In genomic region chr5:163504091-163504931, GRCh38 we compare ENCODE assay signal across 8 cellular contexts. TPM values are rescaled to one million over a fixed set of nuclear protein-coding genes. Genes with fewer than 3 reads are reported as not detected.
A peak's percentile ranks its signal among the peaks of the same experiment; 100 is the strongest.
DNase-seq lines count a peak whose midpoint lies in the region; ATAC-seq, FAIRE-seq and TF ChIP-seq lines count a peak whose summit lies in the region.

No MANE protein-coding gene starts in this region.

- ATAC-seq in T-helper 17 cell (no peak), GM18511 (IDR thresholded peaks at IDR 0.05; ENCODE audit: unreplicated experiment) (no peak), GM18873 (IDR thresholded peaks at IDR 0.05; ENCODE audit: low FRiP score, unreplicated experiment) (no peak)

- peaks cover 26 to 39% (median 36%) of the 10 kb centered on the region in 10 experiments for H3K4me1 ChIP-seq in BLaER1 treated with 17β-estradiol and CSF1 and Interleukin-3, amounts not matched to agents 10 nM and 100 nM
- peaks cover 5 to 15% of the 10 kb centered on the region in 2 donors for H3K4me1 ChIP-seq in kidney (ENCODE audit: control insufficient read depth in 1 of 2, insufficient read depth in 1 of 2, low read depth in 1 of 2, low read length in 2 of 2)

- no peak for FAIRE-seq in kidney (lab: Jason Lieb, UNC)

- no peak for TF ChIP-seq CTCF in cardiac fibroblast (IDR thresholded peaks at IDR 0.05; ENCODE audit: low read depth, low read length)
- TF ChIP-seq CTCF in kidney (IDR thresholded peaks at IDR 0.05; ENCODE audit: borderline replicate concordance, extremely low read depth, insufficient read depth) = no peak

- H3K9me3 ChIP-seq in BLaER1 treated with 17β-estradiol and CSF1 and Interleukin-3, amounts not matched to agents 10 nM and 100 nM (replicated peaks in 1 of 11) = no peaks in the 10 kb centered on the region
- H3K9me3 ChIP-seq in T-helper 17 cell (ENCODE audit: control insufficient read depth, low read length, poor library complexity, severe bottlenecking) (no peaks in the 10 kb centered on the region), kidney (ENCODE audit: control insufficient read depth in 1 of 2, low read length in 2 of 2) (no peaks in the 10 kb centered on the region)

- peak overlapping the region; percentile 83 to 99 (median 94) for H3K27ac ChIP-seq in BLaER1 treated with 17β-estradiol and CSF1 and Interleukin-3, amounts not matched to agents 10 nM and 100 nM
- H3K27ac ChIP-seq in kidney (ENCODE audit: low read depth in 2 of 2, low read length in 2 of 2) = peak overlapping the region; percentile 94 to 98

- DNase-seq in HT-29 (ENCODE audit: low spot score) (peak; percentile 66), T-helper 17 cell (peak in 1 of 3 donors; percentile 8), cardiac fibroblast (ENCODE audit: low read depth in 2 of 2) (peak; percentile 68 to 70), kidney (no peak), smooth muscle cell of the brain vasculature (ENCODE audit: low read depth, low spot score) (peak; percentile 26)

- peak overlapping the region; percentile 99 for H3K27ac Mint-ChIP-seq in T-helper 17 cell

- H4K20me1 ChIP-seq in BLaER1 treated with 17β-estradiol and CSF1 and Interleukin-3, amounts not matched to agents 10 nM and 100 nM = peaks cover 17 to 35% (median 34%) of the 10 kb centered on the region in 11 experiments; a peak in 21 of 22 replicates

- H3K4me3 ChIP-seq in BLaER1 treated with 17β-estradiol and CSF1 and Interleukin-3, amounts not matched to agents 10 nM and 100 nM = peak overlapping the region; percentile 68 to 87 (median 80)
- H3K4me3 ChIP-seq in cardiac fibroblast (replicated peaks in 1 of 2; ENCODE audit: low read depth in 2 of 2, low read length in 2 of 2) = peak overlapping the region; percentile 68 to 69
- peak overlapping the region; percentile 84 to 97 for H3K4me3 ChIP-seq in kidney (ENCODE audit: low read length in 2 of 2)

- intact Hi-C loops in kidney (cut with DNase I) = no loop called here

- no peaks in the 10 kb centered on the region for H3K27me3 Mint-ChIP-seq in T-helper 17 cell

- H3K4me2 ChIP-seq in BLaER1 treated with 17β-estradiol and CSF1 and Interleukin-3, amounts not matched to agents 10 nM and 100 nM = peak overlapping the region; percentile 79 to 95 (median 89)

- H3K27me3 ChIP-seq in BLaER1 treated with 17β-estradiol and CSF1 and Interleukin-3, amounts not matched to agents 10 nM and 100 nM = no peaks in the 10 kb centered on the region

- peaks cover 0 to 12% (median 1%) of the 10 kb centered on the region in 11 experiments; a peak in 5 of 22 replicates for H3K36me3 ChIP-seq in BLaER1 treated with 17β-estradiol and CSF1 and Interleukin-3, amounts not matched to agents 10 nM and 100 nM
- peaks cover 0 to 5% of the 10 kb centered on the region in 2 donors for H3K36me3 ChIP-seq in kidney (ENCODE audit: control insufficient read depth in 1 of 2, insufficient read depth in 2 of 2, low read length in 2 of 2)

- peaks cover 39% of the 10 kb centered on the region for H3K4me1 Mint-ChIP-seq in T-helper 17 cell

- H3K36me3 Mint-ChIP-seq in T-helper 17 cell (ENCODE audit: low read depth) = peaks cover 4% of the 10 kb centered on the region

- H3K9ac ChIP-seq in BLaER1 treated with 17β-estradiol and CSF1 and Interleukin-3, amounts not matched to agents 10 nM and 100 nM = peak overlapping the region; percentile 84 to 98 (median 92)
- H3K9ac ChIP-seq in kidney (ENCODE audit: low read length in 2 of 2) = peak overlapping the region; percentile 83 to 87

- H3K4me3 Mint-ChIP-seq in T-helper 17 cell = peak overlapping the region; percentile 97

RNA-seq across cellular contexts. Expression of gene MAT2B, which starts 1.1 kb away (rescaled TPM):
- 26.2 and 28.2 TPM in 2 replicates for total RNA-seq in HT-29 (2014; rRNA removed; shearing (Covaris generic))
- total RNA-seq in T-helper 17 cell (10 to 100 TPM; 55.5 to 70.4 TPM), kidney (84.4 TPM)
- 80.9 TPM for polyA plus RNA-seq in kidney (ENCODE audit: insufficient read depth, low read depth, low replicate concordance)

RNA-seq across cellular contexts. Expression of gene HMMR, which starts 43.9 kb away (rescaled TPM):
- total RNA-seq in HT-29 (2014; rRNA removed; shearing (Covaris generic)) = 15.9 and 18.3 TPM in 2 replicates
- under 1 TPM; 0.45 to 0.52 TPM for total RNA-seq in T-helper 17 cell
- 0.91 TPM for total RNA-seq in kidney
- polyA plus RNA-seq in kidney (ENCODE audit: insufficient read depth, low read depth, low replicate concordance) = 0.58 TPM

RNA-seq across cellular contexts. Expression of gene NUDCD2, which starts 44.4 kb away (rescaled TPM):
- total RNA-seq in HT-29 (2014; rRNA removed; shearing (Covaris generic)) = 18.4 and 20.8 TPM in 2 replicates
- total RNA-seq in T-helper 17 cell (10 to 100 TPM; 17.9 to 19.5 TPM), kidney (24.3 TPM)
- polyA plus RNA-seq in kidney (ENCODE audit: insufficient read depth, low read depth, low replicate concordance) = 23.1 TPM
